In the genomic region with DNA sequence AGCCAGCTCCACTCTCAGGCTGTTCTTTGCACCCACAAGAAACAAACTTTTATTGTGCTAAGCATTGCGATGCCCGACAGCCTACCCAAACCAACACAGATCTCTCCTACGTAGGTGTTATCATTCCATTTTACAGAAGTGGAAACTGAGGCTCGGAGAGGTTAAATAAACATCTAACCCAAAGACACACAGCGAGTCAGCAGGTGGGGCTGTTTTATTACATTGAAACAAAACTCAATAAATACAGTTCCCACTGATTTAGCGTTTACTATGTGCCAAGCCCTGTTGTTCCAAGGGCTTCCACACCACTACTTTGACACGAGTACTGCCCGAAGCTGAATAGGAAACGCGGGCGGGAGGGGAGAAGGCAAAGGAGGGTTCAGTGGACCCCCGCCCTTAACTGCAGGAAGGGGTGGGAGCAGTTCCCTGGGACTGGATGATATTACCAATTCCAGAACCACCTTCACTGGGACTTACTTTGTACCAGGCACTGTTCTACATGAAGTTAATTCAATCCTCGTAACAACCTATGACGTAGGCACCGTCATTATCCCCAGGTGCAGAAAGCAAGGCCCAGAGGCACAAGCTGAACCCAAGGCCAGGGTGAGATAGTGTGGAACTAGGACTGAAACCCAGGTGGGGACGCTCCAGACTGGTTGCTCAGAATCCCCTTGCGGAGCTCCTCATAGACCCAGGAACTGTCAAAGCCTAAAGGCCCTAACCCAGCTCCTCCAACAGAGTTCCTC, we compare ENCODE assay signal across 8 cellular contexts. TPM values are rescaled to one million over a fixed set of nuclear protein-coding genes. Genes with fewer than 3 reads are reported as not detected.
A peak's percentile ranks its signal among the peaks of the same experiment; 100 is the strongest.
DNase-seq lines count a peak whose midpoint lies in the region; ATAC-seq and TF ChIP-seq lines count a peak whose summit lies in the region.

No MANE protein-coding gene starts in this region.

- peaks cover 26 to 57% (median 46%) of the 10 kb centered on the region in 4 donors for H3K4me1 Mint-ChIP-seq in CD4-positive, alpha-beta memory T cell

- TF ChIP-seq CTCF in heart right ventricle (IDR thresholded peaks at IDR 0.05) (peak in 7 of 9 donors; percentile 20 to 55 (median 31)), gastrocnemius medialis (IDR thresholded peaks at IDR 0.05 in 4 of 5, conservative IDR thresholded peaks at IDR 0.05 in 1 of 5) (peak in 1 of 5 experiments; percentile 17)

- H3K9ac ChIP-seq in adipocyte (ENCODE audit: low read length): peak overlapping the region; percentile 79

- H3K4me3 ChIP-seq in CD4-positive, alpha-beta memory T cell (ENCODE audit: low read length in 2 of 2): no peak overlapping the region
- peak overlapping the region; percentile 29 for H3K4me3 ChIP-seq in adipocyte (ENCODE audit: low read length)
- H3K4me3 ChIP-seq in heart right ventricle: peak overlapping the region in 4 of 10 donors; percentile 16 to 26 (median 17)
- peak overlapping the region in 1 of 4 donors; percentile 39 for H3K4me3 ChIP-seq in gastrocnemius medialis

- TF ChIP-seq POLR2A in gastrocnemius medialis (IDR thresholded peaks at IDR 0.05): no peak

- peaks cover 51% of the 10 kb centered on the region for H3K4me1 ChIP-seq in CD4-positive, alpha-beta memory T cell (ENCODE audit: insufficient read depth, low read length)
- peaks cover 35% of the 10 kb centered on the region for H3K4me1 ChIP-seq in adipocyte (ENCODE audit: control insufficient read depth, insufficient read depth, low read length)
- H3K4me1 ChIP-seq in heart right ventricle: peaks cover 31 to 55% (median 45%) of the 10 kb centered on the region in 9 donors
- H3K4me1 ChIP-seq in gastrocnemius medialis: peaks cover 37 to 42% of the 10 kb centered on the region in 2 donors

- peaks cover 11 to 20% of the 10 kb centered on the region in 2 donors for H3K36me3 Mint-ChIP-seq in CD4-positive, alpha-beta memory T cell

- CTCF ChIA-PET in CD4-positive, alpha-beta memory T cell (lab: Charles Lee; ENCODE audit: partially characterized antibody): interaction anchor here (1.0 to 11.2 kb wide), 6 partner anchors 10 to 153 kb away, joined by 3 to 193 read pairs (median 7); partner anchors contain the start of gene IFFO2

- in situ Hi-C loops in gastrocnemius medialis (cut with MboI; ENCODE audit: low sequenced_read_pairs in 4 of 4): loop anchor here in 2 of 4 donors (25.0 kb wide), 2 partner anchors 166 to 316 kb away; no protein-coding TSS in a partner anchor

- intact Hi-C loops in CD4-positive, alpha-beta memory T cell (cut with micrococcal nuclease): no loop called here
- intact Hi-C loops in heart right ventricle (cut with DNase I) (loop anchor here in 5 of 10 donors (2.0 to 5.0 kb wide), 3 partner anchors 33 to 36 kb away; partner anchors contain the start of gene IFFO2 (in 4 of the 5)), gastrocnemius medialis (cut with DNase I; ENCODE audit: low total_unique reads) (loop anchor here (1.0 to 2.0 kb wide), 2 partner anchors 19 to 35 kb away; partner anchors contain the start of genes ALDH4A1 and IFFO2)

- H3K9me3 ChIP-seq in CD4-positive, alpha-beta memory T cell (ENCODE audit: control insufficient read depth in 1 of 2, low read length in 2 of 2): no peaks in the 10 kb centered on the region
- H3K9me3 ChIP-seq in adipocyte (ENCODE audit: control insufficient read depth, low read length) (no peaks in the 10 kb centered on the region), heart right ventricle (no peaks in the 10 kb centered on the region), gastrocnemius medialis (no peaks in the 10 kb centered on the region)

- H3K27me3 Mint-ChIP-seq in CD4-positive, alpha-beta memory T cell: no peaks in the 10 kb centered on the region

- H3K36me3 ChIP-seq in CD4-positive, alpha-beta memory T cell (ENCODE audit: insufficient read depth, low read length): peaks cover 31% of the 10 kb centered on the region
- no peaks in the 10 kb centered on the region for H3K36me3 ChIP-seq in adipocyte (ENCODE audit: control insufficient read depth, insufficient read depth, low read length, severe bottlenecking)
- peaks cover 0 to 42% (median 0%) of the 10 kb centered on the region in 9 donors for H3K36me3 ChIP-seq in heart right ventricle
- no peaks in the 10 kb centered on the region for H3K36me3 ChIP-seq in gastrocnemius medialis

- H3K9me3 Mint-ChIP-seq in CD4-positive, alpha-beta memory T cell: no peaks in the 10 kb centered on the region

- peak overlapping the region in 1 of 8 donors; percentile 4 for H3K4me3 Mint-ChIP-seq in CD4-positive, alpha-beta memory T cell

- POLR2A ChIA-PET in CD4-positive, alpha-beta memory T cell (lab: Charles Lee; ENCODE audit: partially characterized antibody): interaction anchor here (1.8 to 1.9 kb wide), 2 partner anchors 19 to 33 kb away, joined by 5 to 10 read pairs; partner anchors contain the start of gene ALDH4A1

- DNase-seq in CD4-positive, alpha-beta memory T cell: peak in 1 of 5 donors; percentile 13
- peak; percentile 28 for DNase-seq in adipocyte (ENCODE audit: low read depth)
- DNase-seq in heart right ventricle: peak in 1 of 2 donors; percentile 46
- DNase-seq in gastrocnemius medialis: no peak
- DNase-seq in hepatic stellate cell (ENCODE audit: low spot score): no peak
- DNase-seq in activated effector memory CD4-positive, alpha-beta T cell treated with anti-CD3 and anti-CD28 coated beads, Interleukin-2, amount 50 U/mL, for 16 hours: no peak
- DNase-seq in NCI-H2081 treated with DMSO at 0.1 percent for 48 hours (lab: John Stamatoyannopoulos, UW): no peak

- ATAC-seq in heart right ventricle (peak in 7 of 8 donors; percentile 1 to 27 (median 15)), gastrocnemius medialis (peak in 1 of 2 donors; percentile 1)
- ATAC-seq in activated CD4-positive, CD25-positive, alpha-beta regulatory T cell treated with anti-CD3 and anti-CD28 coated beads, Interleukin-2, amount 50 U/mL, for 24 hours: no peak

- peak overlapping the region in 6 of 7 donors; percentile 43 to 83 (median 62) for H3K27ac Mint-ChIP-seq in CD4-positive, alpha-beta memory T cell

- H3K27ac ChIP-seq in CD4-positive, alpha-beta memory T cell (ENCODE audit: low read depth, low read length): no peak overlapping the region
- H3K27ac ChIP-seq in heart right ventricle (peak overlapping the region; percentile 68 to 97 (median 89)), gastrocnemius medialis (peak overlapping the region; percentile 80 to 93 (median 84))

- WGBS in heart right ventricle, 2 donors: 59 to 61% methylated on average over 17 of the region's 17 CpGs

- no peaks in the 10 kb centered on the region for H3K27me3 ChIP-seq in CD4-positive, alpha-beta memory T cell (ENCODE audit: insufficient read depth, low read length)
- H3K27me3 ChIP-seq in adipocyte (replicated peaks; ENCODE audit: control insufficient read depth, insufficient read depth, low read length) (no peaks in the 10 kb centered on the region), heart right ventricle (no peaks in the 10 kb centered on the region), gastrocnemius medialis (no peaks in the 10 kb centered on the region)

RNA-seq across cellular contexts. Expression of gene ALDH4A1, which starts 19.3 kb away (rescaled TPM):
- total RNA-seq in CD4-positive, alpha-beta memory T cell: 1 to 10 TPM; 1.4 to 1.5 TPM
- polyA plus RNA-seq in CD4-positive, alpha-beta memory T cell: 1 to 10 TPM; 1.1 to 1.6 TPM
- total RNA-seq in heart right ventricle (10 to 100 TPM; 18.5 to 60.8 (median 44.7) TPM), gastrocnemius medialis (10 to 100 TPM; 22.8 to 35.3 (median 31.4) TPM)
- 10 to 100 TPM; 12.7 to 24.0 TPM for polyA plus RNA-seq in heart right ventricle

RNA-seq across cellular contexts. Expression of gene IFFO2, which starts 34.8 kb away (rescaled TPM):
- 10 to 100 TPM; 39.0 to 41.3 TPM for total RNA-seq in CD4-positive, alpha-beta memory T cell
- polyA plus RNA-seq in CD4-positive, alpha-beta memory T cell: 1 to 10 TPM; 1.3 to 5.2 TPM
- 1 to 10 TPM; 3.2 to 8.2 (median 4.7) TPM for total RNA-seq in heart right ventricle
- polyA plus RNA-seq in heart right ventricle: 1 to 10 TPM; 2.2 to 2.3 TPM
- total RNA-seq in gastrocnemius medialis: 10 to 100 TPM in 1 of 4 donors, 1 to 10 TPM in 3; 2.1 to 16.3 (median 5.7) TPM

Comparison
In these comparisons a context has a peak if more than half of its experiments do, and no peak if none do; other contexts are left out.
1. ATAC-seq: peak in heart right ventricle (7 of 8); none in activated CD4-positive, CD25-positive, alpha-beta regulatory T cell treated with anti-CD3 and anti-CD28 coated beads, Interleukin-2, amount 50 U/mL, for 24 hours (0 of 2).
2. RNA of gene ALDH4A1, which starts 19.3 kb away (total RNA-seq): 18.5 to 60.8 TPM in heart right ventricle and 22.8 to 35.3 TPM in gastrocnemius medialis; 1.4 to 1.5 TPM in CD4-positive, alpha-beta memory T cell; every median in the first group is over 4 times any median in the second.